ENCODE assay signal across 1 cellular context in the genomic region with DNA sequence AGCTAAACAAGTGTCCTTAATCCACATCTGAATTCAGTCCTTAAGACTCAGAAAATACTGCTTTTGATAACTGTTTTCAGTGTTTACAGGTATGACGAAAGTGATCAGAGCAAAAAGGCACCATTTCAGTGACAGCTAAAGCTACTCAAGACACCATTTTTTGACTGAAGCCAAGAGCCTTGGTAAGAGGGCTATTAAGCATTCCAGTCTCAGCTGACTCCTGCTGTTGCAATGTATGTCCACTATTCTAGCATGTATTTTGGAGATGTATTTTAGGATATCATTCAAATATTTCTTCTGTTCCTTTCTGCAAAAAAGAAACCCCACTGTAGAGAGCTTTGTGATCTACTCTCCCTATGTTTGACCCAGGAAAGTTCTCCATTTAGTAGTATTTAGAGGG.
TF ChIP-seq lines count a peak whose summit lies in the region.

No MANE protein-coding gene starts in this region.

TF ChIP-seq in IMR-90, 13 proteins besides CTCF, POLR2A, EP300 and RAD21:
- TF ChIP-seq CHD1 (IDR thresholded peaks at IDR 0.05; ENCODE audit: low read depth, low read length), result no peak
- no peak for TF ChIP-seq CEBPB (IDR thresholded peaks at IDR 0.05; ENCODE audit: low read depth, low read length)
- no peak for TF ChIP-seq SMC3 (IDR thresholded peaks at IDR 0.05; ENCODE audit: low read depth, low read length)
- no peak for TF ChIP-seq MXI1 (IDR thresholded peaks at IDR 0.05; ENCODE audit: borderline replicate concordance, low read depth, low read length)
- TF ChIP-seq NFE2L2 (IDR thresholded peaks at IDR 0.05; ENCODE audit: low read depth, low read length), result no peak
- TF ChIP-seq FOS (IDR thresholded peaks at IDR 0.05; ENCODE audit: low read depth, low read length), result no peak
- TF ChIP-seq, protein P1, sequence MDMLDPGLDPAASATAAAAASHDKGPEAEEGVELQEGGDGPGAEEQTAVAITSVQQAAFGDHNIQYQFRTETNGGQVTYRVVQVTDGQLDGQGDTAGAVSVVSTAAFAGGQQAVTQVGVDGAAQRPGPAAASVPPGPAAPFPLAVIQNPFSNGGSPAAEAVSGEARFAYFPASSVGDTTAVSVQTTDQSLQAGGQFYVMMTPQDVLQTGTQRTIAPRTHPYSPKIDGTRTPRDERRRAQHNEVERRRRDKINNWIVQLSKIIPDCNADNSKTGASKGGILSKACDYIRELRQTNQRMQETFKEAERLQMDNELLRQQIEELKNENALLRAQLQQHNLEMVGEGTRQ (IDR thresholded peaks at IDR 0.05; ENCODE audit: low read depth, low read length), result no peak
- no peak for TF ChIP-seq MAZ (IDR thresholded peaks at IDR 0.05; ENCODE audit: borderline replicate concordance, low read depth, low read length)
- no peak for TF ChIP-seq BHLHE40 (IDR thresholded peaks at IDR 0.05; ENCODE audit: low read depth, low read length)
- no peak for TF ChIP-seq MAFK (IDR thresholded peaks at IDR 0.05; ENCODE audit: low read depth, low read length)
- TF ChIP-seq RCOR1 (IDR thresholded peaks at IDR 0.05; ENCODE audit: insufficient replicate concordance, low read length), result no peak
- TF ChIP-seq RFX5 (IDR thresholded peaks at IDR 0.05; ENCODE audit: low read depth, low read length), result no peak
- TF ChIP-seq, protein P2, sequence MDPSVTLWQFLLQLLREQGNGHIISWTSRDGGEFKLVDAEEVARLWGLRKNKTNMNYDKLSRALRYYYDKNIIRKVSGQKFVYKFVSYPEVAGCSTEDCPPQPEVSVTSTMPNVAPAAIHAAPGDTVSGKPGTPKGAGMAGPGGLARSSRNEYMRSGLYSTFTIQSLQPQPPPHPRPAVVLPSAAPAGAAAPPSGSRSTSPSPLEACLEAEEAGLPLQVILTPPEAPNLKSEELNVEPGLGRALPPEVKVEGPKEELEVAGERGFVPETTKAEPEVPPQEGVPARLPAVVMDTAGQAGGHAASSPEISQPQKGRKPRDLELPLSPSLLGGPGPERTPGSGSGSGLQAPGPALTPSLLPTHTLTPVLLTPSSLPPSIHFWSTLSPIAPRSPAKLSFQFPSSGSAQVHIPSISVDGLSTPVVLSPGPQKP (IDR thresholded peaks at IDR 0.05; ENCODE audit: borderline replicate concordance, low read depth, low read length), result no peak
